ENCODE assay signal across 10 cellular contexts in the genomic region with DNA sequence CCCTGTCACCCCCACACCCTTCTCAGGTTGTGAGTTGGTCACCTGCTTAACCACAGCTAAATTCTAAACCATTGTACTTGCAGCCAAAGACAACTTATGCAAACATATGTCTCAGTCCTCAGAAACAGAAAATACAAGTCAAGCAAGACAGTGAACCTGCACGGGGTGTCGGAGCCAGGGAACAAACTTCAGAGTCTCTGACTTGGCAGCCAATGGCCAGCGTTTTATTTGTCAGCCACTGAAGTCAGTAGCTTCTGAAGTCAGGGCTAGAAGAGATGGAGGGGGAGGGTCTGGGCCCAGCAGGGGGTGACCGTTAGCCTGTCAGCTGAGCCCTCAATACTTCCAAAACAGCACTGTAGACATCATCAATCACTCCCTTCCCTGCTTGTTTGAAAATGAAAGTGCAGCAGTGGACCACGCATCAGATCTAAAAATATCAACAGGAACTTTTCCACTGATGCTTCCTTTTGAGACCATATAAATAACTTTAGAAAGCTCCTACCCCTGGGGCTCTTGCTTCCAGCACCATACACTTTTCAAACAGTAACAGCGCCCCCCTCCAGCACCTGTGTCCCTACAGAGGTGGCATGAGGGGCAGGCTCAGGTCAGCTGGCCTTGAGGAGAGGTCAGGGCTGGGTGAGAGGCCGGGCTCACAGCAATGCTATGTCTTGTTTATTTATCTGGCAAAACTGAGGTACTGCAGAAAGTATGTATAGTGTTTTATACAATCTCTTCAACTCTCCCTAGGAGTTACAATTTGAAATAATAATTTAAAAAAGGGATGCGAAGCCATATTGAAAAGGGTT.
DNase-seq lines count a peak whose midpoint lies in the region; ATAC-seq, FAIRE-seq and TF ChIP-seq lines count a peak whose summit lies in the region.
"Had no signal": no experiment of that assay in that cellular context is flagged by ENCODE, and none has a peak within 500 bp of the region (broad histone marks: within the 10 kb centered on the region; RNA-seq: fewer than 3 reads in every experiment).

No MANE protein-coding gene starts in this region.

- H4K20me1 ChIP-seq in GM12878 (ENCODE audit: control insufficient read depth, insufficient read depth) (no peaks in the 10 kb centered on the region), SK-N-SH (ENCODE audit: insufficient read depth) (no peaks in the 10 kb centered on the region)

- TF ChIP-seq EP300 in GM12878 (IDR thresholded peaks at IDR 0.05; ENCODE audit: borderline replicate concordance in 1 of 2, control insufficient read depth in 1 of 2, low read depth in 2 of 2, low read length in 2 of 2) (no peak), SK-N-SH (IDR thresholded peaks at IDR 0.05; ENCODE audit: borderline replicate concordance in 1 of 2, low read depth in 1 of 2, low read length in 1 of 2) (no peak)

- WGBS in GM12878 (ENCODE audit: insufficient coverage, insufficient replicate concordance, low lambda C conversion rate, missing lambda C conversion rate), result 28% methylated on average over 8 of the region's 8 CpGs
- 32% methylated on average over 8 of the region's 8 CpGs for WGBS in SK-N-SH (ENCODE audit: low lambda C conversion rate)

- TF ChIP-seq CTCF in GM12878 (IDR thresholded peaks at IDR 0.05 in 2 of 3, conservative IDR thresholded peaks at IDR 0.05 in 1 of 3; ENCODE audit: control insufficient read depth in 2 of 3, extremely low read depth in 1 of 3, insufficient read depth in 1 of 3, low read depth in 3 of 3, low read length in 3 of 3) (no peak), SK-N-SH (IDR thresholded peaks at IDR 0.05) (no peak)

- no peaks in the 10 kb centered on the region for H3K36me3 Mint-ChIP-seq in natural killer cell treated with Interleukin-12 subunit alpha and Interleukin-12 subunit beta and Interleukin-15 and Interleukin-18, amount 100 ng/mL, for 72 hours

- no peak for TF ChIP-seq POLR2A in GM12878 (IDR thresholded peaks at IDR 0.05; ENCODE audit: low read depth, low read length)

- H3K79me2 ChIP-seq in GM12878 (ENCODE audit: control insufficient read depth, insufficient read depth, low read length), result no peaks in the 10 kb centered on the region
- H3K79me2 ChIP-seq in SK-N-SH (ENCODE audit: insufficient read depth), result no peaks in the 10 kb centered on the region
- H3K79me2 ChIP-seq: parathyroid adenoma had no signal

- H3K4me1 ChIP-seq in GM12878 (ENCODE audit: control insufficient read depth, insufficient read depth, low read length) (0 out of 2 replicates have a peak, but pooled peaks cover 9% of the 10 kb centered on the region), SK-N-SH (ENCODE audit: control insufficient read depth in 1 of 2, insufficient read depth in 2 of 2, low read depth in 1 of 2, low read length in 1 of 2) (no peaks in the 10 kb centered on the region)
- H3K4me1 ChIP-seq: parathyroid adenoma had no signal

- no peaks in the 10 kb centered on the region for H3K4me1 Mint-ChIP-seq in natural killer cell treated with Interleukin-12 subunit alpha and Interleukin-12 subunit beta and Interleukin-15 and Interleukin-18, amount 100 ng/mL, for 72 hours (ENCODE audit: low read depth in 2 of 2)

- RAD21 ChIA-PET in GM12878 (lab: Charles Lee; ENCODE audit: unreplicated experiment), result interaction anchor here (1.2 kb wide), 1 partner anchor 502 kb away, joined by 4 read pairs; a partner anchor contains a TSS

- TF ChIP-seq RAD21 in GM12878 (IDR thresholded peaks at IDR 0.05; ENCODE audit: insufficient read depth, low read depth, low read length) (no peak), SK-N-SH (IDR thresholded peaks at IDR 0.05; ENCODE audit: low read length) (no peak)

- SMC1A ChIA-PET in GM12878 (lab: Charles Lee; ENCODE audit: uncharacterized antibody, unreplicated experiment), result interaction anchor here (0.5 to 0.7 kb wide), 3 partner anchors 40 to 376 kb away, joined by 3 read pairs; no protein-coding TSS in a partner anchor

- H3K9ac ChIP-seq in GM12878 (ENCODE audit: control insufficient read depth, insufficient read depth, low read length), result no peak overlapping the region
- no peak overlapping the region for H3K9ac ChIP-seq in SK-N-SH
- H3K9ac ChIP-seq: parathyroid adenoma had no signal

- H3K4me2 ChIP-seq in GM12878 (ENCODE audit: control insufficient read depth, insufficient read depth), result peak overlapping the region; percentile 75
- H3K4me2 ChIP-seq in SK-N-SH, result no peak overlapping the region; the same call in 1 of the 2 replicates

- no TSS peak for BruUV-seq in GM12878 (replicated peaks; lab: Mats Ljungman, UMichigan)

- H3K9me2 ChIP-seq in SK-N-SH, result no peaks in the 10 kb centered on the region

- H3K9me3 Mint-ChIP-seq in natural killer cell treated with Interleukin-12 subunit alpha and Interleukin-12 subunit beta and Interleukin-15 and Interleukin-18, amount 100 ng/mL, for 72 hours, result no peaks in the 10 kb centered on the region

- intact Hi-C loops in left ventricle myocardium superior (cut with micrococcal nuclease) (no loop called here), left cardiac atrium (cut with DNase I) (no loop called here), GM12878 (cut with micrococcal nuclease; ENCODE audit: unreplicated experiment) (no loop called here)

- CTCF ChIA-PET in GM12878 (lab: Yijun Ruan, JAX), result interaction anchor here (1.3 to 1.8 kb wide), 2 partner anchors 12 to 34 kb away, joined by 3 to 6 read pairs; no protein-coding TSS in a partner anchor
- CTCF ChIA-PET in SK-N-SH (lab: Yijun Ruan, JAX), result interaction anchor here (0.9 kb wide), 1 partner anchor 80 kb away, joined by 4 read pairs; no protein-coding TSS in a partner anchor

- ATAC-seq in left ventricle myocardium superior (no peak), left cardiac atrium (no peak), HG03196 (IDR thresholded peaks at IDR 0.05; ENCODE audit: unreplicated experiment) (peak; percentile 51), GM12878 (peak; percentile 73)
- no peak for ATAC-seq in natural killer cell treated with Interleukin-12 subunit alpha and Interleukin-12 subunit beta and Interleukin-15 and Interleukin-18, amount 100 ng/mL, for 72 hours
- ATAC-seq: activated CD4-positive, CD25-positive, alpha-beta regulatory T cell treated with anti-CD3 and anti-CD28 coated beads, Interleukin-2, amount 50 U/mL, for 24 hours had no signal

- peak; percentile 18 for FAIRE-seq in GM12878 (lab: Jason Lieb, UNC)

- H3K27me3 ChIP-seq in GM12878 (replicated peaks in 1 of 2; ENCODE audit: control insufficient read depth in 2 of 2, insufficient read depth in 2 of 2, low read length in 1 of 2) (no peaks in the 10 kb centered on the region), SK-N-SH (ENCODE audit: insufficient read depth) (no peaks in the 10 kb centered on the region; the same call in 1 of the 2 replicates)

- no peak overlapping the region for H3K4me3 Mint-ChIP-seq in natural killer cell treated with Interleukin-12 subunit alpha and Interleukin-12 subunit beta and Interleukin-15 and Interleukin-18, amount 100 ng/mL, for 72 hours

- H3K9me3 ChIP-seq in GM12878 (replicated peaks; ENCODE audit: control insufficient read depth, insufficient read depth, low read length) (no peaks in the 10 kb centered on the region), SK-N-SH (no peaks in the 10 kb centered on the region)

- peak overlapping the region; percentile 33 for H2AFZ ChIP-seq in GM12878 (ENCODE audit: control insufficient read depth, low read depth, low read length)
- no peak overlapping the region for H2AFZ ChIP-seq in SK-N-SH (ENCODE audit: low read depth)
- H2AFZ ChIP-seq: parathyroid adenoma had no signal

- H3K36me3 ChIP-seq in GM12878 (ENCODE audit: control insufficient read depth in 2 of 2, insufficient read depth in 2 of 2, low read length in 1 of 2) (no peaks in the 10 kb centered on the region), SK-N-SH (replicated peaks in 1 of 2; ENCODE audit: control insufficient read depth in 1 of 2, insufficient read depth in 2 of 2, low read length in 1 of 2) (no peaks in the 10 kb centered on the region)

- no peak overlapping the region for H3K27ac ChIP-seq in GM12878 (ENCODE audit: control insufficient read depth, insufficient read depth)
- H3K27ac ChIP-seq in SK-N-SH (ENCODE audit: low read depth in 2 of 2, low read length in 1 of 2), result no peak overlapping the region
- H3K27ac ChIP-seq: parathyroid adenoma had no signal

- no peaks in the 10 kb centered on the region for H3F3A ChIP-seq in SK-N-SH (replicated peaks; ENCODE audit: insufficient read depth)

- POLR2A ChIA-PET in GM12878 (lab: Charles Lee) (no interaction called here), SK-N-SH (lab: Yijun Ruan, JAX) (no interaction called here)

- H3K27me3 Mint-ChIP-seq in natural killer cell treated with Interleukin-12 subunit alpha and Interleukin-12 subunit beta and Interleukin-15 and Interleukin-18, amount 100 ng/mL, for 72 hours, result peaks cover 0 to 4% of the 10 kb centered on the region in 2 donors

- DNase-seq in left ventricle myocardium superior (peak; percentile 23), left cardiac atrium (no peak), GM12878 (ENCODE audit: low read depth, low spot score) (peak; percentile 7), SK-N-SH (no peak), NCI-H2171 (lab: John Stamatoyannopoulos, UW) (no peak)
- no peak for DNase-seq in natural killer cell treated with Interleukin-12 subunit alpha and Interleukin-12 subunit beta and Interleukin-15 and Interleukin-18, amount 100 ng/mL, for 72 hours (ENCODE audit: low spot score)
- DNase-seq in effector CD4-positive, alpha-beta T cell, result no peak

- in situ Hi-C loops in GM12878 (cut with MboI), result no loop called here

- H3K27ac Mint-ChIP-seq in natural killer cell treated with Interleukin-12 subunit alpha and Interleukin-12 subunit beta and Interleukin-15 and Interleukin-18, amount 100 ng/mL, for 72 hours, result no peak overlapping the region

- peak overlapping the region; percentile 33; the same call in 1 of the 2 replicates for H3K4me3 ChIP-seq in GM12878
- H3K4me3 ChIP-seq in SK-N-SH (ENCODE audit: low read depth in 2 of 2, low read length in 1 of 2), result no peak overlapping the region; a peak in 1 of 4 replicates

TF ChIP-seq in GM12878, 131 proteins besides CTCF, POLR2A, EP300 and RAD21 (continues in another document):
- no peak for TF ChIP-seq SMAD5 (IDR thresholded peaks at IDR 0.05; ENCODE audit: low read depth)
- no peak for TF ChIP-seq CHD1 (IDR thresholded peaks at IDR 0.05; ENCODE audit: low read depth, low read length)
- no peak for TF ChIP-seq HDGF (IDR thresholded peaks at IDR 0.05)
- TF ChIP-seq SPI1 (IDR thresholded peaks at IDR 0.05; ENCODE audit: borderline replicate concordance, insufficient read depth, low read depth, low read length), result no peak
- no peak for TF ChIP-seq NRF1 (conservative IDR thresholded peaks at IDR 0.05; ENCODE audit: low read depth, low read length)
- no peak for TF ChIP-seq NFXL1 (IDR thresholded peaks at IDR 0.05; ENCODE audit: borderline replicate concordance)

TF ChIP-seq in SK-N-SH, 30 proteins besides CTCF, POLR2A, EP300 and RAD21:
- TF ChIP-seq ELF1 (IDR thresholded peaks at IDR 0.05), result no peak
TF ChIP-seq in SK-N-SH: peak in this region for 0.

Comparison
In these comparisons a context has a peak if more than half of its experiments do, and no peak if none do; other contexts are left out.
1. DNase-seq: peak in left ventricle myocardium superior (single experiment) and GM12878 (single experiment); none in left cardiac atrium (single experiment), natural killer cell treated with Interleukin-12 subunit alpha and Interleukin-12 subunit beta and Interleukin-15 and Interleukin-18, amount 100 ng/mL, for 72 hours (single experiment), effector CD4-positive, alpha-beta T cell (single experiment), SK-N-SH (single experiment) and NCI-H2171 (single experiment).
2. ATAC-seq: peak in HG03196 (single experiment) and GM12878 (single experiment); none in left ventricle myocardium superior (single experiment), left cardiac atrium (0 of 2) and natural killer cell treated with Interleukin-12 subunit alpha and Interleukin-12 subunit beta and Interleukin-15 and Interleukin-18, amount 100 ng/mL, for 72 hours (0 of 2).